Comparison of ENCODE assay signal across 1 cellular context in genomic region chr10:119207367-119207668, GRCh38.
A peak's percentile ranks its signal among the peaks of the same experiment; 100 is the strongest.
TF ChIP-seq lines count a peak whose summit lies in the region.

TSS of gene GRK5 (plus strand) at chr10:119207571. CDS start at chr10:119207918, 347 bp downstream.

TF ChIP-seq in K562, 482 proteins besides CTCF, POLR2A, EP300 and RAD21 (continued from another document and continues in another):
- no peak for TF ChIP-seq PRDM10 (IDR thresholded peaks at IDR 0.05; ENCODE audit: partially characterized antibody)
- TF ChIP-seq MGA (IDR thresholded peaks at IDR 0.05), result no peak
- no peak for TF ChIP-seq SRF (CRISPR knock-in tag; IDR thresholded peaks at IDR 0.05)
- TF ChIP-seq BHLHE40 (IDR thresholded peaks at IDR 0.05; ENCODE audit: low read length), result no peak
- TF ChIP-seq THRAP3 (IDR thresholded peaks at IDR 0.05; ENCODE audit: borderline replicate concordance), result no peak
- peak; percentile 76 for TF ChIP-seq ZNF263 (CRISPR knock-in tag; IDR thresholded peaks at IDR 0.05; ENCODE audit: borderline replicate concordance)
- no peak for TF ChIP-seq NCOA2 (IDR thresholded peaks at IDR 0.05; ENCODE audit: partially characterized antibody in 2 of 2)
- no peak for TF ChIP-seq PHB (CRISPR knock-in tag; IDR thresholded peaks at IDR 0.05)
- TF ChIP-seq ZNF311 (CRISPR knock-in tag; IDR thresholded peaks at IDR 0.05), result no peak
- TF ChIP-seq GABPB2 (CRISPR knock-in tag; conservative IDR thresholded peaks at IDR 0.05), result no peak
- TF ChIP-seq DIDO1 (tag; IDR thresholded peaks at IDR 0.05; ENCODE audit: low read depth), result no peak
- no peak for TF ChIP-seq PTTG1 (tag; IDR thresholded peaks at IDR 0.05; ENCODE audit: low read depth)
- TF ChIP-seq CBX3 (IDR thresholded peaks at IDR 0.05; ENCODE audit: borderline replicate concordance in 1 of 2, low read length in 2 of 2), result no peak
- TF ChIP-seq ZNF184 (CRISPR knock-in tag; IDR thresholded peaks at IDR 0.05), result no peak
- peak; percentile 75 for TF ChIP-seq MEIS2 (IDR thresholded peaks at IDR 0.05; ENCODE audit: partially characterized antibody)
- no peak for TF ChIP-seq NR4A1 (CRISPR knock-in tag; IDR thresholded peaks at IDR 0.05)
- TF ChIP-seq NR4A1 (tag; IDR thresholded peaks at IDR 0.05), result no peak
- no peak for TF ChIP-seq XRCC3 (IDR thresholded peaks at IDR 0.05)
- no peak for TF ChIP-seq ZNF24 (IDR thresholded peaks at IDR 0.05)
- TF ChIP-seq KDM2B (CRISPR knock-in tag; IDR thresholded peaks at IDR 0.05), result no peak
- TF ChIP-seq CCNT2 (IDR thresholded peaks at IDR 0.05; ENCODE audit: borderline replicate concordance, extremely low read depth, insufficient read length, low read depth, low read length), result peak; percentile 21
- peak; percentile 52 for TF ChIP-seq HMGN3 (IDR thresholded peaks at IDR 0.05; ENCODE audit: borderline replicate concordance, extremely low read depth, insufficient read length, low read depth, low read length)
- TF ChIP-seq BCOR (IDR thresholded peaks at IDR 0.05), result no peak
- TF ChIP-seq RBM34 (IDR thresholded peaks at IDR 0.05; ENCODE audit: borderline replicate concordance, insufficient read depth, low read length), result no peak
- TF ChIP-seq SRSF7 (optimal IDR thresholded peaks at IDR 0.05; ENCODE audit: low read depth, low read length), result no peak
- no peak for TF ChIP-seq ATF4 (CRISPR knock-in tag; IDR thresholded peaks at IDR 0.05)
- TF ChIP-seq HMG20A (CRISPR knock-in tag; conservative IDR thresholded peaks at IDR 0.05), result no peak
- TF ChIP-seq ZNF143 (CRISPR knock-in tag; IDR thresholded peaks at IDR 0.05), result peak; percentile 71
- TF ChIP-seq HOXB6 (CRISPR knock-in tag; IDR thresholded peaks at IDR 0.05; ENCODE audit: borderline replicate concordance), result no peak
- no peak for TF ChIP-seq RBM14 (IDR thresholded peaks at IDR 0.05; ENCODE audit: borderline replicate concordance, insufficient read depth, low read depth, low read length)
- no peak for TF ChIP-seq MAFF (IDR thresholded peaks at IDR 0.05; ENCODE audit: low read length)
- no peak for TF ChIP-seq LEF1 (IDR thresholded peaks at IDR 0.05)
- no peak for TF ChIP-seq ARID3A (IDR thresholded peaks at IDR 0.05; ENCODE audit: borderline replicate concordance, low read depth, low read length)
- TF ChIP-seq MBD2 (IDR thresholded peaks at IDR 0.05; ENCODE audit: borderline replicate concordance, low read depth), result no peak
- TF ChIP-seq SMC3 (conservative IDR thresholded peaks at IDR 0.05; ENCODE audit: insufficient read depth, low read depth, low read length), result no peak
- TF ChIP-seq FOXM1 (IDR thresholded peaks at IDR 0.05; ENCODE audit: low read depth), result no peak
- TF ChIP-seq FOXM1 (CRISPR knock-in tag; IDR thresholded peaks at IDR 0.05; ENCODE audit: low read depth), result no peak
- no peak for TF ChIP-seq RHOXF2B (CRISPR knock-in tag; conservative IDR thresholded peaks at IDR 0.05)
- TF ChIP-seq ZFP36 (IDR thresholded peaks at IDR 0.05; ENCODE audit: low read depth, low read length, partially characterized antibody), result no peak
- no peak for TF ChIP-seq NONO (IDR thresholded peaks at IDR 0.05; ENCODE audit: low read depth in 2 of 2, low read length in 1 of 2)
- TF ChIP-seq CHD2 (IDR thresholded peaks at IDR 0.05; ENCODE audit: low read depth, low read length), result no peak
- peak; percentile 34 for TF ChIP-seq TBP (optimal IDR thresholded peaks at IDR 0.05; ENCODE audit: low read depth, low read length)
- no peak for TF ChIP-seq ERF (CRISPR knock-in tag; IDR thresholded peaks at IDR 0.05)
- no peak for TF ChIP-seq MCM3 (IDR thresholded peaks at IDR 0.05)
- TF ChIP-seq L3MBTL2 (IDR thresholded peaks at IDR 0.05), result no peak
- TF ChIP-seq CSDE1 (IDR thresholded peaks at IDR 0.05), result no peak
- no peak for TF ChIP-seq ADNP (tag; IDR thresholded peaks at IDR 0.05)
- TF ChIP-seq YY1 (IDR thresholded peaks at IDR 0.05; ENCODE audit: borderline replicate concordance in 1 of 3, control insufficient read depth in 1 of 3, extremely low read depth in 1 of 3, insufficient read depth in 3 of 3, insufficient read length in 1 of 3, insufficient replicate concordance in 2 of 3, low read depth in 1 of 3, low read length in 2 of 3), result peak in 2 of 3 experiments; percentile 31 to 33
- no peak for TF ChIP-seq ZNF280B (CRISPR knock-in tag; IDR thresholded peaks at IDR 0.05)
- TF ChIP-seq RBBP5 (IDR thresholded peaks at IDR 0.05; ENCODE audit: borderline replicate concordance, insufficient read depth, low read length, poor library complexity, severe bottlenecking), result peak; percentile 22
- TF ChIP-seq SIX5 (IDR thresholded peaks at IDR 0.05; ENCODE audit: borderline replicate concordance in 1 of 2, insufficient read depth in 1 of 2, low read depth in 1 of 2, low read length in 2 of 2), result peak; percentile 17 to 34; a peak in 2 of 4 replicates
- TF ChIP-seq SIN3B (IDR thresholded peaks at IDR 0.05; ENCODE audit: low read depth), result no peak
- no peak for TF ChIP-seq PURB (CRISPR knock-in tag; IDR thresholded peaks at IDR 0.05; ENCODE audit: low read depth)
- no peak for TF ChIP-seq NR2C2 (CRISPR knock-in tag; IDR thresholded peaks at IDR 0.05)
- TF ChIP-seq NR2C2 (tag; IDR thresholded peaks at IDR 0.05), result no peak
- TF ChIP-seq DPF2 (IDR thresholded peaks at IDR 0.05), result no peak
- no peak for TF ChIP-seq EHMT2 (IDR thresholded peaks at IDR 0.05)
